Comparison of ENCODE assay signal across 9 cellular contexts in genomic region chr10:95467162-95467599, GRCh38.
A peak's percentile ranks its signal among the peaks of the same experiment; 100 is the strongest.
DNase-seq lines count a peak whose midpoint lies in the region; ATAC-seq and TF ChIP-seq lines count a peak whose summit lies in the region.
"Had no signal": no experiment of that assay in that cellular context is flagged by ENCODE, and none has a peak within 500 bp of the region (broad histone marks: within the 10 kb centered on the region; RNA-seq: fewer than 3 reads in every experiment).

No MANE protein-coding gene starts in this region.

- no peaks in the 10 kb centered on the region for H3K4me1 ChIP-seq in GM23248 (ENCODE audit: insufficient read depth)
- H3K4me1 ChIP-seq in parathyroid adenoma: peaks cover 5% of the 10 kb centered on the region

- H3K9me2 ChIP-seq in GM23248 (ENCODE audit: insufficient read depth): no peaks in the 10 kb centered on the region

- ATAC-seq in GM19328 (IDR thresholded peaks at IDR 0.05; ENCODE audit: unreplicated experiment): no peak

- H3K4me3 ChIP-seq in GM23248: no peak overlapping the region
- no peak overlapping the region for H3K4me3 ChIP-seq in fibroblast of villous mesenchyme (ENCODE audit: low read depth, low read length)
- H3K4me3 ChIP-seq in parathyroid adenoma (ENCODE audit: low read depth, low read length): no peak overlapping the region

- DNase-seq in GM23248: peak; percentile 60
- DNase-seq in SK-MEL-5 (ENCODE audit: low read depth, low spot score): peak; percentile 82
- DNase-seq in fibroblast of villous mesenchyme (ENCODE audit: low read depth): peak; percentile 66
- DNase-seq in activated effector memory CD4-positive, alpha-beta T cell treated with anti-CD3 and anti-CD28 coated beads, Interleukin-2, amount 50 U/mL, for 16 hours: no peak
- DNase-seq in activated CD8-positive, alpha-beta memory T cell treated with anti-CD3 and anti-CD28 coated beads, Interleukin-2, amount 50 U/mL, for 4 hours: no peak
- DNase-seq in stimulated activated CD8-positive, alpha-beta memory T cell treated with anti-CD3 and anti-CD28 coated beads, Interleukin-4, amount 100 ng/mL, for 48 hours: no peak
- DNase-seq: T-helper 9 cell had no signal

- H2AFZ ChIP-seq in GM23248 (peak overlapping the region; percentile 64), parathyroid adenoma (peak overlapping the region; percentile 61)

- no peak overlapping the region for H3K27ac ChIP-seq in GM23248
- H3K27ac ChIP-seq in parathyroid adenoma: no peak overlapping the region

- no peaks in the 10 kb centered on the region for H4K20me1 ChIP-seq in GM23248 (ENCODE audit: insufficient read depth)

- TF ChIP-seq CTCF in fibroblast of villous mesenchyme (IDR thresholded peaks at IDR 0.05; ENCODE audit: insufficient read depth, low read depth, low read length) (peak; percentile 3), parathyroid adenoma (IDR thresholded peaks at IDR 0.05) (peak; percentile 16)

- H3K79me2 ChIP-seq in GM23248 (ENCODE audit: insufficient read depth): no peaks in the 10 kb centered on the region
- H3K79me2 ChIP-seq in parathyroid adenoma: no peaks in the 10 kb centered on the region

- H3K9me3 ChIP-seq in GM23248 (ENCODE audit: low read depth) (no peaks in the 10 kb centered on the region), parathyroid adenoma (ENCODE audit: control insufficient read depth, low read length) (no peaks in the 10 kb centered on the region)

- H3K4me2 ChIP-seq in GM23248 (ENCODE audit: unreplicated experiment): peak overlapping the region; percentile 18
- H3K4me2 ChIP-seq in parathyroid adenoma (ENCODE audit: low read length): no peak overlapping the region

- in situ Hi-C loops in GM23248 (cut with MboI): no loop called here
- in situ Hi-C loops in SK-MEL-5 (cut with HindIII; ENCODE audit: low pct_unique_long_range_greater_than_20kb, low sequenced_read_pairs): no loop called here

- no peak overlapping the region for H3K9ac ChIP-seq in GM23248
- H3K9ac ChIP-seq in parathyroid adenoma: no peak overlapping the region

- H3K36me3 ChIP-seq in GM23248 (ENCODE audit: low read depth) (no peaks in the 10 kb centered on the region), parathyroid adenoma (ENCODE audit: control insufficient read depth, insufficient read depth, low read length) (no peaks in the 10 kb centered on the region)

- WGBS in GM23248 (ENCODE audit: low coverage in 1 of 2, low lambda C conversion rate in 2 of 2, missing lambda C conversion rate in 2 of 2), 2 experiments: 28 to 34% methylated on average over 5 of the region's 5 CpGs

- H3F3A ChIP-seq in GM23248 (ENCODE audit: insufficient read depth): 0 out of 2 replicates have a peak, but pooled peaks cover 4% of the 10 kb centered on the region

- no peaks in the 10 kb centered on the region; the same call in 1 of the 2 replicates for H3K27me3 ChIP-seq in GM23248 (replicated peaks; ENCODE audit: insufficient read depth)
- no peaks in the 10 kb centered on the region for H3K27me3 ChIP-seq in parathyroid adenoma (ENCODE audit: control insufficient read depth, insufficient read depth, low read length)

Comparison
In these comparisons a context has a peak if more than half of its experiments do, and no peak if none do; other contexts are left out.
1. DNase-seq: peak in GM23248 (single experiment), SK-MEL-5 (single experiment) and fibroblast of villous mesenchyme (single experiment); none in activated effector memory CD4-positive, alpha-beta T cell treated with anti-CD3 and anti-CD28 coated beads, Interleukin-2, amount 50 U/mL, for 16 hours (single experiment), activated CD8-positive, alpha-beta memory T cell treated with anti-CD3 and anti-CD28 coated beads, Interleukin-2, amount 50 U/mL, for 4 hours (single experiment) and stimulated activated CD8-positive, alpha-beta memory T cell treated with anti-CD3 and anti-CD28 coated beads, Interleukin-4, amount 100 ng/mL, for 48 hours (single experiment).